ENCODE assay signal across 33 cellular contexts in genomic region chr17:40374965-40375498, GRCh38. TPM values are rescaled to one million over a fixed set of nuclear protein-coding genes. Genes with fewer than 3 reads are reported as not detected.
"Had no signal": no experiment of that assay in that cellular context is flagged by ENCODE, and none has a peak within 500 bp of the region (broad histone marks: within the 10 kb centered on the region; RNA-seq: fewer than 3 reads in every experiment).

No MANE protein-coding gene starts in this region.

- H3K79me2 ChIP-seq: hepatocyte had no signal

- H3K36me3 ChIP-seq: adrenal gland, cardiac muscle cell, colonic mucosa, gastroesophageal sphincter, ovary, stomach, tibial artery had no signal

- ATAC-seq: gastroesophageal sphincter; stimulated activated memory B cell treated with anti-CD40 and anti-IgM and Interleukin-4, amounts not matched to agents 10 μg/mL and 1 μg/mL and 100 μg/mL, for 72 hours had no signal

- H3K4me2 ChIP-seq: hepatocyte, smooth muscle cell had no signal

- H3K27ac ChIP-seq: adrenal gland, cardiac muscle cell, colonic mucosa, gastroesophageal sphincter, hepatocyte, ovary, stomach, tibial artery had no signal

- H3K4me1 ChIP-seq: adrenal gland, colonic mucosa, gastroesophageal sphincter, stomach, tibial artery had no signal

- FAIRE-seq: kidney had no signal

- H3K4me1 Mint-ChIP-seq: mesothelial cell of epicardium, nephron progenitor cell had no signal

- H3K9me3 Mint-ChIP-seq: activated naive CD4-positive, alpha-beta T cell treated with anti-CD3 and anti-CD28 coated beads for 36 hours; stimulated activated memory B cell treated with anti-CD40 and anti-IgM and Interleukin-4, amounts not matched to agents 10 μg/mL and 1 μg/mL and 100 μg/mL, for 72 hours had no signal

- H3K9me3 ChIP-seq: adrenal gland, colonic mucosa, gastroesophageal sphincter, ovary, tibial artery had no signal

- H3K4me3 Mint-ChIP-seq: activated B cell treated with CpG ODN at 0.5 μM for 24 hours; activated naive CD4-positive, alpha-beta T cell treated with anti-CD3 and anti-CD28 coated beads for 36 hours; activated naive CD8-positive, alpha-beta T cell treated with anti-CD3 and anti-CD28 coated beads for 36 hours; brain; mesothelial cell of epicardium; nephron progenitor cell; stimulated activated memory B cell treated with anti-CD40 and anti-IgM and Interleukin-4, amounts not matched to agents 10 μg/mL and 1 μg/mL and 100 μg/mL, for 72 hours had no signal

- H2AFZ ChIP-seq: hepatocyte had no signal

- H3K36me3 Mint-ChIP-seq: activated naive CD8-positive, alpha-beta T cell treated with anti-CD3 and anti-CD28 coated beads for 36 hours; brain; mesothelial cell of epicardium; naive B cell; stimulated activated memory B cell treated with anti-CD40 and anti-IgM and Interleukin-4, amounts not matched to agents 10 μg/mL and 1 μg/mL and 100 μg/mL, for 72 hours had no signal

- H3K27me3 Mint-ChIP-seq: progenitor cell of endocrine pancreas; stimulated activated memory B cell treated with anti-CD40 and anti-IgM and Interleukin-4, amounts not matched to agents 10 μg/mL and 1 μg/mL and 100 μg/mL, for 72 hours had no signal

- H3K27ac Mint-ChIP-seq: activated B cell treated with CpG ODN at 0.5 μM for 24 hours; activated naive CD8-positive, alpha-beta T cell treated with anti-CD3 and anti-CD28 coated beads for 36 hours; mesothelial cell of epicardium; naive B cell; nephron progenitor cell; progenitor cell of endocrine pancreas; stimulated activated memory B cell treated with anti-CD40 and anti-IgM and Interleukin-4, amounts not matched to agents 10 μg/mL and 1 μg/mL and 100 μg/mL, for 72 hours had no signal

- DNase-seq: activated B cell treated with CpG ODN at 0.5 μM for 24 hours; activated CD4-positive, alpha-beta T cell treated with anti-CD3 and anti-CD28 coated beads, Interleukin-2, amount 50 U/mL, for 4 hours; activated effector memory CD4-positive, alpha-beta T cell treated with anti-CD3 and anti-CD28 coated beads, Interleukin-2, amount 50 U/mL, for 16 hours; activated naive CD4-positive, alpha-beta T cell treated with anti-CD3 and anti-CD28 coated beads for 36 hours; activated naive CD8-positive, alpha-beta T cell treated with anti-CD3 and anti-CD28 coated beads for 36 hours; aorta; cerebellar nuclear complex; colonic mucosa; effector CD8-positive, alpha-beta T cell; erythroblast; kidney; left colon; naive B cell; nephron progenitor cell; ovary; retina; stimulated activated CD4-positive, alpha-beta T cell treated with anti-CD3 and anti-CD28 coated beads, Interleukin-1b, Interleukin-23, amount 100 ng/mL, for 48 hours; stimulated activated CD4-positive, alpha-beta T cell treated with anti-CD3 and anti-CD28 coated beads, Interleukin-4, amount 100 ng/mL, for 4 hours; stomach; T-helper 2 cell; tibial artery had no signal

- H3K27me3 ChIP-seq: adrenal gland, cardiac muscle cell, colonic mucosa, hepatocyte, ovary had no signal

- H3K4me3 ChIP-seq: adrenal gland, cardiac muscle cell, colonic mucosa, gastroesophageal sphincter, hepatocyte, ovary, smooth muscle cell, stomach, tibial artery had no signal

RNA-seq across cellular contexts. Expression of gene GJD3, which starts 10.5 kb away (rescaled TPM):
- total RNA-seq: activated B cell treated with CpG ODN at 0.5 μM for 24 hours; activated CD8-positive, alpha-beta memory T cell treated with anti-CD3 and anti-CD28 coated beads for 36 hours; activated naive CD4-positive, alpha-beta T cell treated with anti-CD3 and anti-CD28 coated beads for 36 hours; activated naive CD8-positive, alpha-beta T cell treated with anti-CD3 and anti-CD28 coated beads for 36 hours; lower leg skin; mesothelial cell of epicardium; progenitor cell of endocrine pancreas; smooth muscle cell; urinary bladder had no signal
- polyA plus RNA-seq: adrenal gland, aorta, stomach had no signal
